ENCODE assay signal across 1 cellular context in the genomic region with DNA sequence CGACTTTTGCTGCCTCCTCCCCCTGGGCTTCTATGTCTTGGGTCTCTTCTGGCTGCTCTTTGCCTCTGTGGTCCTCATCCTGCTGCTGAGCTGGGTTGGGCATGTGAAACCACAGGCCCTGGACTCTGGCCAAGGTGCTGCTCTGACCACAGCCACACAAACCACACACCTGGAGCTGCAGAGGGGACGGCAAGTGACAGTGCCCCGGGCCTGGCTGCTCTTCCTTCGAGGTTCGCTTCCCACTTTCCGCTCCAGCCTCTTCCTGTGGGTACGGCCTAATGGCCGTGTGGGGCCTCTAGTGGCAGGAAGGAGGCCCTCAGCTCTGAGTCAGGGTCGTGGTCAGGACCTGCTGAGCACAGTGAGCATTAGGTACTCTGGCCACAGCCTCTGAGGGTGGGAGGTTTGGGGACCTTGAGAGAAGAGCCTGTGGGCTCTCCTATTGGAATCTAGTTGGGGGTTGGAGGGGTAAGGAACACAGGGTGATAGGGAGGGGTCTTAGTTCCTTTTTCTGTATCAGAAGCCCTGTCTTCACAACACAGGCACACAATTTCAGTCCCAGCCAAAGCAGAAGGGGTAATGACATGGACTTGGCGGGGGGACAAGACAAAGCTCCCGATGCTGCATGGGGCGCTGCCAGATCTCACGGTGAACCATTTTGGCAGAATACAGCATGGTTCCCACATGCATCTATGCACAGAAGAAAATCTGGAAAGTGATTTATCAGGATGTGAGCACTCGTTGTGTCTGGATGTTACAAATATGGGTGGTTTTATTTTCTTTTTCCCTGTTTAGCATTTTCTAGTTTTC.
A peak's percentile ranks its signal among the peaks of the same experiment; 100 is the strongest.
TF ChIP-seq lines count a peak whose summit lies in the region.

No MANE protein-coding gene starts in this region.

TF ChIP-seq in GM23338, 12 proteins besides CTCF, POLR2A, EP300 and RAD21 (continued from another document):
- TF ChIP-seq, protein P1, sequence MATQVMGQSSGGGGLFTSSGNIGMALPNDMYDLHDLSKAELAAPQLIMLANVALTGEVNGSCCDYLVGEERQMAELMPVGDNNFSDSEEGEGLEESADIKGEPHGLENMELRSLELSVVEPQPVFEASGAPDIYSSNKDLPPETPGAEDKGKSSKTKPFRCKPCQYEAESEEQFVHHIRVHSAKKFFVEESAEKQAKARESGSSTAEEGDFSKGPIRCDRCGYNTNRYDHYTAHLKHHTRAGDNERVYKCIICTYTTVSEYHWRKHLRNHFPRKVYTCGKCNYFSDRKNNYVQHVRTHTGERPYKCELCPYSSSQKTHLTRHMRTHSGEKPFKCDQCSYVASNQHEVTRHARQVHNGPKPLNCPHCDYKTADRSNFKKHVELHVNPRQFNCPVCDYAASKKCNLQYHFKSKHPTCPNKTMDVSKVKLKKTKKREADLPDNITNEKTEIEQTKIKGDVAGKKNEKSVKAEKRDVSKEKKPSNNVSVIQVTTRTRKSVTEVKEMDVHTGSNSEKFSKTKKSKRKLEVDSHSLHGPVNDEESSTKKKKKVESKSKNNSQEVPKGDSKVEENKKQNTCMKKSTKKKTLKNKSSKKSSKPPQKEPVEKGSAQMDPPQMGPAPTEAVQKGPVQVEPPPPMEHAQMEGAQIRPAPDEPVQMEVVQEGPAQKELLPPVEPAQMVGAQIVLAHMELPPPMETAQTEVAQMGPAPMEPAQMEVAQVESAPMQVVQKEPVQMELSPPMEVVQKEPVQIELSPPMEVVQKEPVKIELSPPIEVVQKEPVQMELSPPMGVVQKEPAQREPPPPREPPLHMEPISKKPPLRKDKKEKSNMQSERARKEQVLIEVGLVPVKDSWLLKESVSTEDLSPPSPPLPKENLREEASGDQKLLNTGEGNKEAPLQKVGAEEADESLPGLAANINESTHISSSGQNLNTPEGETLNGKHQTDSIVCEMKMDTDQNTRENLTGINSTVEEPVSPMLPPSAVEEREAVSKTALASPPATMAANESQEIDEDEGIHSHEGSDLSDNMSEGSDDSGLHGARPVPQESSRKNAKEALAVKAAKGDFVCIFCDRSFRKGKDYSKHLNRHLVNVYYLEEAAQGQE (IDR thresholded peaks at IDR 0.05; ENCODE audit: unreplicated experiment): peak; percentile 4
- TF ChIP-seq POLR2AphosphoS5 (IDR thresholded peaks at IDR 0.05; ENCODE audit: low read depth): peak; percentile 42; the same call in 1 of the 2 replicates
